Comparison of ENCODE assay signal across 8 cellular contexts in the genomic region with DNA sequence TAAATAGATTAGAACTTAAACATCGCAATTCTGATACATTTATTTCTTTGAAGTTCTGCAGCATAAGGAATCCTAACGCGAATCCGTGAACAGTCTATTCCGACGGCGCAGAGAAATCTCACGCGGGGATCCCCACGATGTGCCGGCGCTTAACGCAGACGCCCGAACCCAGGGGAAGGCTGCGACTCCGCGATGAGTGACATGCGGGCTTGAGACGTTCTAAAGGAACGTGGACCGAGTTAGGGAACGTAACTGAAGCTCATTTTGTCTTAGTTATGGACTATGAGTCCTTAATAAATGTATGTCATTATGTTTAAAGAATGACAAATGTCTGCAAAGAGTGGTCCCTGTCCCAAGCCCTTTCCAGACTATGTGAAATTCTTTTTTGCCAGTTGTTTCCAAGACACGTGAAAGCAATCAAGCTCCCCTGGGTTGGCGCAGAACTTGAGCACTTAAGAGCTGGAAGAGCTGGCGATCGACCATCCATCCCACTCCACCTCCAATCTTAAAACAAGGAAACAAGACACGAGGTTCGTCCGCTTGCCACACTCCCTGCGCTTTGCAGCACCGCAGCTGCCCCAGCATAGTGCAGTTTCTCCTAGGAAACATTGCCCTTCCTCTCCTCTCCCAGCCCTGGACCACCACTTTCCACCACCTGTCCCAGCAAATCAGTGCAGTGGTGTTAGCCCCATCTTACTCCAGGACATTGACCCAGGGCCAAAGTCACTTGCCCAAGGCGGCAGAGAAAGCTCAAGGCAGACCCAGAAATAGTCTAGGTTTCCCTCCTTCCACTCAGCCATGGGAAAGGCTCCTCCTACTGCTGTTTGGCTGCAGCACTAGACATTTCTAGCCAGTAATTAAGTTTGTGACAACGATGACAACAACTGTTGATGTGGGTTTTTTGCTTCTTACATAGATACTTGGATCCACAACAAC. TPM values are rescaled to one million over a fixed set of nuclear protein-coding genes. Genes with fewer than 3 reads are reported as not detected.
DNase-seq lines count a peak whose midpoint lies in the region; ATAC-seq, FAIRE-seq and TF ChIP-seq lines count a peak whose summit lies in the region.

No MANE protein-coding gene starts in this region.

- no peak for DNase-seq in Jurkat, Clone E6-1 (ENCODE audit: low read depth, low spot score)
- DNase-seq in bronchial epithelial cell (ENCODE audit: low read depth): peak; percentile 23
- DNase-seq in lower leg skin (ENCODE audit: low spot score in 2 of 2): peak in 1 of 2 donors; percentile 88
- DNase-seq in NCI-H128 (lab: John Stamatoyannopoulos, UW; ENCODE audit: unreplicated experiment): no peak

- peak overlapping the region; percentile 87 for H3K4me2 ChIP-seq in BLaER1

- H3K36me3 ChIP-seq in BLaER1 (no peaks in the 10 kb centered on the region), bronchial epithelial cell (ENCODE audit: control insufficient read depth, insufficient read depth, low read length) (no peaks in the 10 kb centered on the region), urinary bladder (ENCODE audit: insufficient read depth) (no peaks in the 10 kb centered on the region)

- no peak for TF ChIP-seq POLR2A in lower leg skin (IDR thresholded peaks at IDR 0.05)

- intact Hi-C loops in lower leg skin (cut with DNase I; ENCODE audit: low total_unique reads): no loop called here

- peaks cover 31% of the 10 kb centered on the region for H4K20me1 ChIP-seq in BLaER1

- H3K4me1 ChIP-seq in BLaER1: peaks cover 40% of the 10 kb centered on the region
- H3K4me1 ChIP-seq in urinary bladder (ENCODE audit: insufficient read depth): no peaks in the 10 kb centered on the region

- no peak for FAIRE-seq in bronchial epithelial cell (lab: Jason Lieb, UNC)

- H3K4me3 ChIP-seq in BLaER1: peak overlapping the region; percentile 96
- peak overlapping the region; percentile 67 for H3K4me3 ChIP-seq in Jurkat, Clone E6-1 (ENCODE audit: low read length)
- H3K4me3 ChIP-seq in bronchial epithelial cell (ENCODE audit: low read depth, low read length): peak overlapping the region; percentile 78
- peak overlapping the region; percentile 35 for H3K4me3 ChIP-seq in lower leg skin (ENCODE audit: low read depth, poor library complexity, severe bottlenecking)
- H3K4me3 ChIP-seq in urinary bladder (ENCODE audit: low read depth, low read length): peak overlapping the region; percentile 99

- ATAC-seq in GM21825 (IDR thresholded peaks at IDR 0.05; ENCODE audit: unreplicated experiment) (no peak), GM21381 (IDR thresholded peaks at IDR 0.05; ENCODE audit: unreplicated experiment) (no peak)

- WGBS in lower leg skin, 2 donors: 2 to 3% methylated on average over 34 of the region's 34 CpGs
- 1% methylated on average over 34 of the region's 34 CpGs for WGBS in urinary bladder

- H3K27me3 ChIP-seq in BLaER1: peaks cover 20% of the 10 kb centered on the region
- no peaks in the 10 kb centered on the region for H3K27me3 ChIP-seq in bronchial epithelial cell (ENCODE audit: control insufficient read depth, insufficient read depth, low read length)

- H3K27ac ChIP-seq in BLaER1: no peak overlapping the region
- H3K27ac ChIP-seq in urinary bladder (ENCODE audit: low read depth): no peak overlapping the region

- H3K9me3 ChIP-seq in BLaER1: no peaks in the 10 kb centered on the region

- H3K9ac ChIP-seq in BLaER1: peak overlapping the region; percentile 64

- TF ChIP-seq CTCF in bronchial epithelial cell (IDR thresholded peaks at IDR 0.05; ENCODE audit: insufficient read depth, low read length, severe bottlenecking): no peak
- TF ChIP-seq CTCF in lower leg skin (IDR thresholded peaks at IDR 0.05): no peak

RNA-seq across cellular contexts. Expression of gene PARD3, which starts 1.2 kb away (rescaled TPM):
- 22.6 TPM for polyA plus RNA-seq in Jurkat, Clone E6-1 (2012; ENCODE audit: insufficient read depth, insufficient read length)
- 78.2 and 98.2 TPM in 2 replicates for total RNA-seq in bronchial epithelial cell
- 100 to 1,000 TPM; 150 to 172 (median 165) TPM for total RNA-seq in lower leg skin
- 89.1 TPM for total RNA-seq in urinary bladder
- 27.5 TPM for polyA plus RNA-seq in urinary bladder

Comparison
In these comparisons a context has a peak if more than half of its experiments do, and no peak if none do; other contexts are left out.
1. H3K4me3 ChIP-seq: peak in every context shown above with its lines; median percentile 99 in urinary bladder; 96 in BLaER1; 78 in bronchial epithelial cell; 67 in Jurkat, Clone E6-1; 35 in lower leg skin.